8 cellular contexts compared by ENCODE assay signal in the genomic region with DNA sequence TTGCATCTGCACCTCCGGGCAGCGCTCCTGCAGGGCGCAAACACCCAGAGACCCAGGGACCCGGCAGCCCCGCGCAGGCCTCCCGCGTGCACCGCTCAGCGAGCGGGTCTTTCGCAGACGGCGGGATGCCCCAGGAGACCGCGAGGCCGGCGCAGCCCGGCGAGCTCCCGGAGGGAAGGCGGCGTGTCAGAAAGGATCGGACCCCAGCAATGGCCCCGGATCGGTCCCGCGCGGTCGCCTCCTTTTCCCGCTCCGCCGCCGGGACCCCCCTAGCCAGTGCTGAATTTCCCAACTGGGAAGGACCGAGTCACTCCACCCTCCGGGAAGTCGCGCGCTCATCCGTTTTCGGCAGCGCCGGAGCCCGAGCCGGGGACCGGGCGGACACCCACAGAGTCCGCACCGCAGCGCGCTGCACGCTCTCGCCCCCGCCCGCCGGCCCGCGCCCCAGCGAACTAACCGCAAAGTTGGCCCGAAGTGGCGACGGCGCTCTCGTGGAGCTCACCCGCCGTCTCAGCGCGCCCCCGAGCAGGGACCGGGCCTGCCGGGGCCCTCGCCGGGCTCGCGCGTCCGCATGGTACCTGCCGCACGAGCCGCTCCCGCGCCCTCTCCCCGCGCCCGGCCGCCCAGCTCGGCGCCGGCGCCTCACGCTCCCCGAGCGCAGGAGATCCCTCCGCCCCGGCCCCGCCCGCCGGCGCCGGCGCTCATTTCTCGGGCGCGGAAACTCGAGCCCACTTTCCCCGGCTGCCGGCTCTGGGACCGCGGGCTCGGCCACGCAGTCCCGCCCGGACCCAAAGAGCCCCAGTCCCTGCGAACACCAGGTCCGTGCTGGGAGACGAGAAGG. TPM values are rescaled to one million over a fixed set of nuclear protein-coding genes. Genes with fewer than 3 reads are reported as not detected.
DNase-seq lines count a peak whose midpoint lies in the region; ATAC-seq and TF ChIP-seq lines count a peak whose summit lies in the region.

A gene with protein sequence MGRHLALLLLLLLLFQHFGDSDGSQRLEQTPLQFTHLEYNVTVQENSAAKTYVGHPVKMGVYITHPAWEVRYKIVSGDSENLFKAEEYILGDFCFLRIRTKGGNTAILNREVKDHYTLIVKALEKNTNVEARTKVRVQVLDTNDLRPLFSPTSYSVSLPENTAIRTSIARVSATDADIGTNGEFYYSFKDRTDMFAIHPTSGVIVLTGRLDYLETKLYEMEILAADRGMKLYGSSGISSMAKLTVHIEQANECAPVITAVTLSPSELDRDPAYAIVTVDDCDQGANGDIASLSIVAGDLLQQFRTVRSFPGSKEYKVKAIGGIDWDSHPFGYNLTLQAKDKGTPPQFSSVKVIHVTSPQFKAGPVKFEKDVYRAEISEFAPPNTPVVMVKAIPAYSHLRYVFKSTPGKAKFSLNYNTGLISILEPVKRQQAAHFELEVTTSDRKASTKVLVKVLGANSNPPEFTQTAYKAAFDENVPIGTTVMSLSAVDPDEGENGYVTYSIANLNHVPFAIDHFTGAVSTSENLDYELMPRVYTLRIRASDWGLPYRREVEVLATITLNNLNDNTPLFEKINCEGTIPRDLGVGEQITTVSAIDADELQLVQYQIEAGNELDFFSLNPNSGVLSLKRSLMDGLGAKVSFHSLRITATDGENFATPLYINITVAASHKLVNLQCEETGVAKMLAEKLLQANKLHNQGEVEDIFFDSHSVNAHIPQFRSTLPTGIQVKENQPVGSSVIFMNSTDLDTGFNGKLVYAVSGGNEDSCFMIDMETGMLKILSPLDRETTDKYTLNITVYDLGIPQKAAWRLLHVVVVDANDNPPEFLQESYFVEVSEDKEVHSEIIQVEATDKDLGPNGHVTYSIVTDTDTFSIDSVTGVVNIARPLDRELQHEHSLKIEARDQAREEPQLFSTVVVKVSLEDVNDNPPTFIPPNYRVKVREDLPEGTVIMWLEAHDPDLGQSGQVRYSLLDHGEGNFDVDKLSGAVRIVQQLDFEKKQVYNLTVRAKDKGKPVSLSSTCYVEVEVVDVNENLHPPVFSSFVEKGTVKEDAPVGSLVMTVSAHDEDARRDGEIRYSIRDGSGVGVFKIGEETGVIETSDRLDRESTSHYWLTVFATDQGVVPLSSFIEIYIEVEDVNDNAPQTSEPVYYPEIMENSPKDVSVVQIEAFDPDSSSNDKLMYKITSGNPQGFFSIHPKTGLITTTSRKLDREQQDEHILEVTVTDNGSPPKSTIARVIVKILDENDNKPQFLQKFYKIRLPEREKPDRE (N-terminal part only) (minus strand): TSS at position 650 of the 841 bp plus-strand sequence. CDS start 14,029 bp downstream, outside the sequence.

- intact Hi-C loops in PC-3 (cut with micrococcal nuclease) = loop anchor here (2.0 to 10.0 kb wide), 2 partner anchors 47 to 691 kb away; no protein-coding TSS in a partner anchor
- intact Hi-C loops in dendritic cell treated with granulocyte-macrophage colony-stimulating factor and Interleukin-4, amounts not matched to agents 40 ng/mL and 50 ng/mL, for 4 days (cut with micrococcal nuclease) = no loop called here

- POLR2A ChIA-PET in PC-3 (lab: Charles Lee; ENCODE audit: unreplicated experiment) = no interaction called here

- H3K27me3 Mint-ChIP-seq in activated CD8-positive, alpha-beta memory T cell treated with anti-CD3 and anti-CD28 coated beads, Interleukin-2, amount 10 ng/mL, durations not matched to agents 7 days and 5 days = peaks cover 55% of the 10 kb centered on the region
- H3K27me3 Mint-ChIP-seq in dendritic cell treated with granulocyte-macrophage colony-stimulating factor and Interleukin-4, amounts not matched to agents 40 ng/mL and 50 ng/mL, for 4 days = peaks cover 64% of the 10 kb centered on the region

- H3K9me2 ChIP-seq in PC-3 (replicated peaks; ENCODE audit: low read length) = no peaks in the 10 kb centered on the region

- peak within 1 kb of the TSS; percentile 87 for H2AFZ ChIP-seq in PC-3 (ENCODE audit: low read length)

- CTCF ChIA-PET in activated CD8-positive, alpha-beta memory T cell treated with anti-CD3 and anti-CD28 coated beads, Interleukin-2, amount 10 ng/mL, durations not matched to agents 7 days and 5 days (lab: Charles Lee) = no interaction called here
- CTCF ChIA-PET in PC-3 (lab: Charles Lee) = interaction anchor here (0.6 kb wide), 2 partner anchors 12 to 873 kb away, joined by 6 to 12 read pairs; no protein-coding TSS in a partner anchor

- H3K36me3 Mint-ChIP-seq in activated CD8-positive, alpha-beta memory T cell treated with anti-CD3 and anti-CD28 coated beads, Interleukin-2, amount 10 ng/mL, durations not matched to agents 7 days and 5 days = peaks cover 17% of the 10 kb centered on the region
- H3K36me3 Mint-ChIP-seq in dendritic cell treated with granulocyte-macrophage colony-stimulating factor and Interleukin-4, amounts not matched to agents 40 ng/mL and 50 ng/mL, for 4 days (ENCODE audit: low read depth) = no peaks in the 10 kb centered on the region

- H3K27ac Mint-ChIP-seq in activated CD8-positive, alpha-beta memory T cell treated with anti-CD3 and anti-CD28 coated beads, Interleukin-2, amount 10 ng/mL, durations not matched to agents 7 days and 5 days = peak within 1 kb of the TSS; percentile 55
- no peak within 1 kb of the TSS for H3K27ac Mint-ChIP-seq in dendritic cell treated with granulocyte-macrophage colony-stimulating factor and Interleukin-4, amounts not matched to agents 40 ng/mL and 50 ng/mL, for 4 days

- peaks cover 9% of the 10 kb centered on the region for H3K4me1 Mint-ChIP-seq in activated CD8-positive, alpha-beta memory T cell treated with anti-CD3 and anti-CD28 coated beads, Interleukin-2, amount 10 ng/mL, durations not matched to agents 7 days and 5 days
- no peaks in the 10 kb centered on the region for H3K4me1 Mint-ChIP-seq in dendritic cell treated with granulocyte-macrophage colony-stimulating factor and Interleukin-4, amounts not matched to agents 40 ng/mL and 50 ng/mL, for 4 days (ENCODE audit: low read depth)

- peaks cover 15% of the 10 kb centered on the region for H3K4me1 ChIP-seq in PC-3 (ENCODE audit: insufficient read depth, low read length)
- peaks cover 14% of the 10 kb centered on the region for H3K4me1 ChIP-seq in stomach smooth muscle (ENCODE audit: control insufficient read depth, insufficient read depth, low read length)

- H3K27ac ChIP-seq in PC-3 (ENCODE audit: low read length) (peak within 1 kb of the TSS; percentile 44), stomach smooth muscle (ENCODE audit: low read length) (peak within 1 kb of the TSS; percentile 88)

- H3K9ac ChIP-seq in PC-3 (ENCODE audit: low read length) (peak within 1 kb of the TSS; percentile 87), stomach smooth muscle (ENCODE audit: low read length in 2 of 2) (peak within 1 kb of the TSS; percentile 79 to 87)

- no peaks in the 10 kb centered on the region for H3K9me3 Mint-ChIP-seq in activated CD8-positive, alpha-beta memory T cell treated with anti-CD3 and anti-CD28 coated beads, Interleukin-2, amount 10 ng/mL, durations not matched to agents 7 days and 5 days (ENCODE audit: low read depth)
- no peaks in the 10 kb centered on the region for H3K9me3 Mint-ChIP-seq in dendritic cell treated with granulocyte-macrophage colony-stimulating factor and Interleukin-4, amounts not matched to agents 40 ng/mL and 50 ng/mL, for 4 days

- H3K4me3 ChIP-seq in PC-3 (ENCODE audit: low read length) (peak within 1 kb of the TSS; percentile 96), stomach smooth muscle (ENCODE audit: low read length in 2 of 2) (peak within 1 kb of the TSS; percentile 88 to 91)

- peaks cover 8% of the 10 kb centered on the region; the same call in 1 of the 2 replicates for H3K36me3 ChIP-seq in PC-3 (ENCODE audit: low read depth, low read length)
- no peaks in the 10 kb centered on the region for H3K36me3 ChIP-seq in stomach smooth muscle (ENCODE audit: control insufficient read depth in 2 of 2, insufficient read depth in 2 of 2, low read length in 2 of 2)

- no TSS peak for BruUV-seq in PC-3 (replicated peaks; lab: Mats Ljungman, UMichigan)

- H3K27me3 ChIP-seq in PC-3 (ENCODE audit: low read length) = no peaks in the 10 kb centered on the region
- no peaks in the 10 kb centered on the region for H3K27me3 ChIP-seq in stomach smooth muscle (ENCODE audit: control insufficient read depth in 1 of 2, insufficient read depth in 2 of 2, low read length in 2 of 2)

- no peak for TF ChIP-seq CTCF in PC-3 (conservative IDR thresholded peaks at IDR 0.05; ENCODE audit: low read depth, low read length)

- H3K4me2 ChIP-seq in PC-3 (ENCODE audit: low read length) = peak within 1 kb of the TSS; percentile 97

- no peak for ATAC-seq in activated CD8-positive, alpha-beta memory T cell treated with anti-CD3 and anti-CD28 coated beads, Interleukin-2, amount 10 ng/mL, durations not matched to agents 7 days and 5 days
- ATAC-seq in PC-3 = peak; percentile 18
- peak; percentile 73 for ATAC-seq in left lobe of liver

- DNase-seq in activated CD8-positive, alpha-beta memory T cell treated with anti-CD3 and anti-CD28 coated beads, Interleukin-2, amount 10 ng/mL, durations not matched to agents 7 days and 5 days = no peak
- no peak for DNase-seq in activated CD8-positive, alpha-beta memory T cell treated with anti-CD3 and anti-CD28 coated beads for 24 hours
- DNase-seq in PC-3 (peak; percentile 72), left lobe of liver (ENCODE audit: low spot score) (peak; percentile 70), T1000 (lab: John Stamatoyannopoulos, UW) (no peak)
- DNase-seq in activated effector memory CD4-positive, alpha-beta T cell treated with Interleukin-2 at 50 U/mL for 16 hours = no peak

- peak within 1 kb of the TSS; percentile 23 for H3K4me3 Mint-ChIP-seq in activated CD8-positive, alpha-beta memory T cell treated with anti-CD3 and anti-CD28 coated beads, Interleukin-2, amount 10 ng/mL, durations not matched to agents 7 days and 5 days
- peak within 1 kb of the TSS; percentile 61 for H3K4me3 Mint-ChIP-seq in dendritic cell treated with granulocyte-macrophage colony-stimulating factor and Interleukin-4, amounts not matched to agents 40 ng/mL and 50 ng/mL, for 4 days

- peaks cover 16% of the 10 kb centered on the region; the same call in 1 of the 2 replicates for H4K20me1 ChIP-seq in PC-3 (ENCODE audit: low read length)

- H3F3A ChIP-seq in PC-3 (ENCODE audit: low read length, unreplicated experiment) = no peaks in the 10 kb centered on the region

- H3K9me3 ChIP-seq in PC-3 (ENCODE audit: low read length) = no peaks in the 10 kb centered on the region
- H3K9me3 ChIP-seq in stomach smooth muscle (ENCODE audit: control insufficient read depth in 2 of 2, low read length in 2 of 2) = no peaks in the 10 kb centered on the region

- H3K79me2 ChIP-seq in PC-3 (ENCODE audit: low read length) = peaks cover 77% of the 10 kb centered on the region

RNA-seq across cellular contexts. Expression of the gene that starts here (rescaled TPM):
- total RNA-seq in activated CD8-positive, alpha-beta memory T cell treated with anti-CD3 and anti-CD28 coated beads, Interleukin-2, amount 10 ng/mL, durations not matched to agents 7 days and 5 days = under 1 TPM in 1 of 2 experiments, not detected in 1; 0.05 TPM
- total RNA-seq in PC-3 (2014; rRNA removed) = 91.1 and 92.4 TPM in 2 replicates
- 33.4 TPM for total RNA-seq in left lobe of liver

Comparison
In these comparisons a context has a peak if more than half of its experiments do, and no peak if none do; other contexts are left out.
1. RNA of the gene that starts here (total RNA-seq): 91.1 to 92.4 TPM in PC-3 and 33.4 TPM in left lobe of liver (single experiment); 0.05 TPM in activated CD8-positive, alpha-beta memory T cell treated with anti-CD3 and anti-CD28 coated beads, Interleukin-2, amount 10 ng/mL, durations not matched to agents 7 days and 5 days; every median in the first group is over 10 times any median in the second.
2. DNase-seq: peak in PC-3 (single experiment) and left lobe of liver (single experiment); none in activated CD8-positive, alpha-beta memory T cell treated with anti-CD3 and anti-CD28 coated beads, Interleukin-2, amount 10 ng/mL, durations not matched to agents 7 days and 5 days (single experiment), activated CD8-positive, alpha-beta memory T cell treated with anti-CD3 and anti-CD28 coated beads for 24 hours (single experiment), activated effector memory CD4-positive, alpha-beta T cell treated with Interleukin-2 at 50 U/mL for 16 hours (single experiment) and T1000 (single experiment).